In the genomic region with DNA sequence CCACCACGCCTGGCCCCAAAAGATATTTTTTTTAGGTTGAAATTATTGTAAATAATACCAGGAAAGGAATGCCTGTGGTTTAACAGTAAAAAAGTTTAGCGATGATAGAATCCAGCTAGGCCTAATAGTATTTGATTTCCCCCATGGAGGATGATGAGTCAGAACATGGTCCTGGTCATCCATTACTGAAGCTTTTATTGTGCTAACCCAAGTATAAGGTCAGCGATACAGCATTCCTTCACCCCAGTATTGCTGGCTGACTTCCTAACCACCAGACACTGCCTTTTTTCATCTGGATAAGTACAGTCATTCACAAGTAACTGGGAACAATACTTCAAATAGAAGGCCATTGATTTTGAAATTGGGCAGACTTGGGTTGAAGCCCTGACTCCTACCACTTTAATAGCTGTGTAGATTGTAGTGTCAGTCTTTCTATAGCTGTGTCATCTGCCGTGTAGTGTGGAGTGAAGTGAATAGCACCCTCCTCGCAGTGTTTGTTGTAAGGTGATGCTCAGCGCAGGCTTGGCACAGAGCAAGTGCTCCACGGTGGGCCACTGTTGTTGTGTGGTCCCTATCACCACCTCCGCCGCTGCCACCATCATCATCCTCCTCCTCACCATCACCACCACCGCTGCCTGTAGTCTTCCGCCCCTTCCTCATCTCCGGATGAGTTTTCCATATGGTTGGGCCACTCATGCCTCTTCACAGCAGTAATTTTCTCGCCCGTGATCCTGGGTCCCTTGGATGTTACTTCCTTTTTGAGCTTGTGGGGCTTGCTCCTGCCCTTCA, we compare ENCODE assay signal across 11 cellular contexts.
DNase-seq lines count a peak whose midpoint lies in the region; ATAC-seq, FAIRE-seq and TF ChIP-seq lines count a peak whose summit lies in the region.
"Had no signal": no experiment of that assay in that cellular context is flagged by ENCODE, and none has a peak within 500 bp of the region (broad histone marks: within the 10 kb centered on the region; RNA-seq: fewer than 3 reads in every experiment).

No MANE protein-coding gene starts in this region.

- TF ChIP-seq EP300 in sigmoid colon (IDR thresholded peaks at IDR 0.05) = no peak

- DNase-seq in GM04503 (ENCODE audit: low read depth) (peak; percentile 100), SK-MEL-5 (ENCODE audit: low read depth, low spot score) (peak; percentile 90), fibroblast of pulmonary artery (ENCODE audit: low read depth) (peak; percentile 94), sigmoid colon (no peak), D721Med (ENCODE audit: insufficient read length, low spot score) (no peak)
- no peak for DNase-seq in activated CD4-positive, alpha-beta T cell treated with anti-CD3 and anti-CD28 coated beads, Interleukin-2, amount 50 U/mL, for 1 hour
- no peak for DNase-seq in stimulated activated CD4-positive, alpha-beta T cell treated with anti-CD3 and anti-CD28 coated beads, Interleukin-4, amount 100 ng/mL, for 4 hours
- DNase-seq: activated CD8-positive, alpha-beta memory T cell treated with anti-CD3 and anti-CD28 coated beads, Interleukin-2, amount 50 U/mL, for 4 hours had no signal

- TF ChIP-seq POLR2A in sigmoid colon (IDR thresholded peaks at IDR 0.05) = no peak

- no peak for ATAC-seq in HG03378 (IDR thresholded peaks at IDR 0.05; ENCODE audit: unreplicated experiment)

- intact Hi-C loops in sigmoid colon (cut with DNase I) = no loop called here

- H3K4me1 ChIP-seq in sigmoid colon = peaks cover 0 to 67% (median 49%) of the 10 kb centered on the region in 4 donors
- H3K4me1 ChIP-seq: neural progenitor cell had no signal

- 89 to 93% methylated on average over 14 of the region's 14 CpGs for WGBS in sigmoid colon, 2 donors

- in situ Hi-C loops in SK-MEL-5 (cut with HindIII; ENCODE audit: low pct_unique_long_range_greater_than_20kb, low sequenced_read_pairs) = no loop called here

- peak overlapping the region in 3 of 4 donors; percentile 62 to 69 (median 65) for H3K27ac ChIP-seq in sigmoid colon
- H3K27ac ChIP-seq: neural progenitor cell had no signal

- TF ChIP-seq CTCF in fibroblast of pulmonary artery (IDR thresholded peaks at IDR 0.05; ENCODE audit: low read length, missing control alignments) = no peak
- no peak for TF ChIP-seq CTCF in sigmoid colon (IDR thresholded peaks at IDR 0.05)
- no peak for TF ChIP-seq CTCF in D721Med (IDR thresholded peaks at IDR 0.05; ENCODE audit: insufficient read depth, missing control alignments)

- no peaks in the 10 kb centered on the region for H3K9me3 ChIP-seq in sigmoid colon

- FAIRE-seq in D721Med (lab: Jason Lieb, UNC) = no peak
- FAIRE-seq: colon had no signal

- no peaks in the 10 kb centered on the region for H3K36me3 ChIP-seq in sigmoid colon
- H3K36me3 ChIP-seq: neural progenitor cell had no signal

- no peaks in the 10 kb centered on the region for H3K27me3 ChIP-seq in sigmoid colon
- H3K27me3 ChIP-seq: neural progenitor cell had no signal

- H3K4me3 ChIP-seq in fibroblast of pulmonary artery (replicated peaks; ENCODE audit: low read depth, low read length) (no peak overlapping the region), sigmoid colon (no peak overlapping the region)
- H3K4me3 ChIP-seq: neural progenitor cell had no signal

Comparison
In these comparisons a context has a peak if more than half of its experiments do, and no peak if none do; other contexts are left out.
1. DNase-seq: peak in GM04503 (single experiment), SK-MEL-5 (single experiment) and fibroblast of pulmonary artery (single experiment); none in sigmoid colon (single experiment), activated CD4-positive, alpha-beta T cell treated with anti-CD3 and anti-CD28 coated beads, Interleukin-2, amount 50 U/mL, for 1 hour (single experiment), D721Med (single experiment) and stimulated activated CD4-positive, alpha-beta T cell treated with anti-CD3 and anti-CD28 coated beads, Interleukin-4, amount 100 ng/mL, for 4 hours (0 of 2).